ENCODE assay signal across 12 cellular contexts in genomic region chr12:125187148-125187733, GRCh38.
DNase-seq lines count a peak whose midpoint lies in the region; ATAC-seq, FAIRE-seq and TF ChIP-seq lines count a peak whose summit lies in the region.
"Had no signal": no experiment of that assay in that cellular context is flagged by ENCODE, and none has a peak within 500 bp of the region (broad histone marks: within the 10 kb centered on the region; RNA-seq: fewer than 3 reads in every experiment).

No MANE protein-coding gene starts in this region.

- no peaks in the 10 kb centered on the region for H4K20me1 ChIP-seq in OCI-LY3 (ENCODE audit: insufficient read depth, low read length)

- H3K79me2 ChIP-seq in OCI-LY3 (ENCODE audit: low read length), result no peaks in the 10 kb centered on the region

- CTCF ChIA-PET in AG04449 (lab: Yijun Ruan, JAX), result interaction anchor here (1.4 to 2.5 kb wide), 3 partner anchors 16 to 217 kb away, joined by 4 to 13 read pairs (median 5); no protein-coding TSS in a partner anchor

- H3K4me3 ChIP-seq in AG04449 (ENCODE audit: low read depth, low read length) (peak overlapping the region; percentile 54), OCI-LY3 (ENCODE audit: low read length) (peak overlapping the region; percentile 61; the same call in 1 of the 2 replicates), epithelial cell of esophagus (ENCODE audit: low read length) (peak overlapping the region; percentile 22), neuron (ENCODE audit: low read length) (peak overlapping the region; percentile 18)

- no peaks in the 10 kb centered on the region for H3K36me3 ChIP-seq in OCI-LY3 (replicated peaks; ENCODE audit: low read depth, low read length)
- H3K36me3 ChIP-seq in neuron (ENCODE audit: insufficient read depth, low read length), result no peaks in the 10 kb centered on the region

- TF ChIP-seq POLR2A in H54 (IDR thresholded peaks at IDR 0.05; ENCODE audit: low read depth, low read length), result no peak

- H3K9ac ChIP-seq in OCI-LY3 (ENCODE audit: low read length), result no peak overlapping the region

- no peak overlapping the region for H3K27ac ChIP-seq in OCI-LY3 (ENCODE audit: low read length)

- H3K27me3 ChIP-seq in OCI-LY3 (ENCODE audit: low read depth, low read length) (peaks cover 20% of the 10 kb centered on the region), neuron (ENCODE audit: insufficient read depth, low read length) (peaks cover 59% of the 10 kb centered on the region)

- H3K4me1 ChIP-seq in OCI-LY3 (ENCODE audit: low read length), result peaks cover 17% of the 10 kb centered on the region
- H3K4me1 ChIP-seq in neuron (ENCODE audit: insufficient read depth, low read length), result peaks cover 27% of the 10 kb centered on the region

- DNase-seq in AG04449 (ENCODE audit: low read depth, low spot score) (no peak), epithelial cell of esophagus (ENCODE audit: low read depth) (peak; percentile 9), H54 (ENCODE audit: insufficient read length, low spot score) (no peak), NCI-H1092 treated with DMSO at 0.1 percent for 48 hours (lab: John Stamatoyannopoulos, UW) (no peak)
- DNase-seq: activated CD4-positive, alpha-beta T cell treated with anti-CD3 and anti-CD28 coated beads, Interleukin-2, amount 50 U/mL, for 1 hour; CD8-positive, alpha-beta memory T cell; effector memory CD4-positive, alpha-beta T cell; stimulated activated naive CD4-positive, alpha-beta T cell treated with Interleukin-2 at 50 U/mL for 16 hours had no signal

- POLR2A ChIA-PET in AG04449 (lab: Yijun Ruan, JAX), result no interaction called here

- FAIRE-seq in H54 (lab: Jason Lieb, UNC), result no peak

- H3K9me3 ChIP-seq in OCI-LY3 (ENCODE audit: insufficient read depth, low read length) (no peaks in the 10 kb centered on the region), neuron (ENCODE audit: low read length) (no peaks in the 10 kb centered on the region)

- ATAC-seq in HG03354 (IDR thresholded peaks at IDR 0.05; ENCODE audit: poor library complexity, severe bottlenecking, unreplicated experiment) (no peak), HG03045 (IDR thresholded peaks at IDR 0.05; ENCODE audit: unreplicated experiment) (no peak)

- H2AFZ ChIP-seq in OCI-LY3 (ENCODE audit: low read depth, low read length) (no peak overlapping the region), neuron (ENCODE audit: low read depth, low read length) (no peak overlapping the region)

- TF ChIP-seq CTCF in AG04449 (IDR thresholded peaks at IDR 0.05; ENCODE audit: insufficient read depth, low read length, missing control alignments) (no peak), OCI-LY3 (IDR thresholded peaks at IDR 0.05; ENCODE audit: low read depth, low read length) (no peak), epithelial cell of esophagus (IDR thresholded peaks at IDR 0.05; ENCODE audit: insufficient read depth, low read depth, low read length, missing control alignments) (no peak)

- peak overlapping the region; percentile 41 for H3K4me2 ChIP-seq in OCI-LY3 (ENCODE audit: low read length)
